In genomic region chr7:43044521-43044920, GRCh38 we compare ENCODE assay signal across 22 cellular contexts.
DNase-seq lines count a peak whose midpoint lies in the region; TF ChIP-seq lines count a peak whose summit lies in the region.
"Had no signal": no experiment of that assay in that cellular context is flagged by ENCODE, and none has a peak within 500 bp of the region (broad histone marks: within the 10 kb centered on the region; RNA-seq: fewer than 3 reads in every experiment).

No MANE protein-coding gene starts in this region.

- no peak overlapping the region for H3K23ac ChIP-seq in mesenchymal stem cell (ENCODE audit: low read length in 2 of 2)

- H3K27me3 ChIP-seq in mesenchymal stem cell (ENCODE audit: control insufficient read depth in 1 of 2, insufficient read depth in 1 of 2, low read length in 2 of 2) (no peaks in the 10 kb centered on the region), MG63 (no peaks in the 10 kb centered on the region)

- no peak overlapping the region for H2BK12ac ChIP-seq in mesenchymal stem cell (ENCODE audit: low read length in 2 of 2)

- no peak overlapping the region for H2BK5ac ChIP-seq in mesenchymal stem cell (ENCODE audit: low read depth, low read length, poor library complexity, severe bottlenecking)

- no peak overlapping the region for H2AK5ac ChIP-seq in mesenchymal stem cell (ENCODE audit: low read length, severe bottlenecking)

- H3K4me3 ChIP-seq in choroid plexus epithelial cell (ENCODE audit: low read depth, low read length): no peak overlapping the region
- H3K4me3 ChIP-seq in mesenchymal stem cell (ENCODE audit: insufficient read depth in 1 of 2, low read depth in 1 of 2, low read length in 2 of 2): no peak overlapping the region
- H3K4me3 ChIP-seq in lower leg skin (ENCODE audit: low read depth, poor library complexity, severe bottlenecking): no peak overlapping the region
- no peak overlapping the region for H3K4me3 ChIP-seq in MG63
- H3K4me3 ChIP-seq: GM12878 had no signal

- H3K79me1 ChIP-seq in mesenchymal stem cell (replicated peaks; ENCODE audit: low read length, poor library complexity, severe bottlenecking): no peaks in the 10 kb centered on the region

- H4K91ac ChIP-seq in mesenchymal stem cell (ENCODE audit: low read length): no peak overlapping the region

- H2AFZ ChIP-seq in mesenchymal stem cell (ENCODE audit: low read depth, low read length): no peak overlapping the region

- TF ChIP-seq POLR2A in lower leg skin (IDR thresholded peaks at IDR 0.05): no peak

- H4K8ac ChIP-seq in mesenchymal stem cell (ENCODE audit: low read length): no peak overlapping the region

- TF ChIP-seq CTCF in choroid plexus epithelial cell (conservative IDR thresholded peaks at IDR 0.05; ENCODE audit: low read depth, low read length): no peak
- TF ChIP-seq CTCF in lower leg skin (IDR thresholded peaks at IDR 0.05): no peak

- no peak overlapping the region for H2BK120ac ChIP-seq in mesenchymal stem cell (ENCODE audit: low read depth, low read length)

- no peaks in the 10 kb centered on the region for H3K36me3 ChIP-seq in mesenchymal stem cell (ENCODE audit: control insufficient read depth in 1 of 2, insufficient read depth in 2 of 2, low read depth in 1 of 2, low read length in 2 of 2)
- no peaks in the 10 kb centered on the region for H3K36me3 ChIP-seq in MG63

- no peak overlapping the region for H3K4me2 ChIP-seq in mesenchymal stem cell (ENCODE audit: low read length, poor library complexity, severe bottlenecking)

- H3K4me1 ChIP-seq in mesenchymal stem cell (ENCODE audit: control insufficient read depth, insufficient read depth, low read depth, low read length): no peaks in the 10 kb centered on the region
- H3K4me1 ChIP-seq: Caco-2 had no signal

- DNase-seq in M059J (ENCODE audit: low read depth) (peak; percentile 5), choroid plexus epithelial cell (ENCODE audit: low read depth) (peak; percentile 50), fibroblast of peridontal ligament (ENCODE audit: extremely low read depth) (peak; percentile 11), mesenchymal stem cell (peak; percentile 26), DMS114 treated with DMSO at 0.1 percent for 48 hours (lab: John Stamatoyannopoulos, UW; ENCODE audit: unreplicated experiment) (no peak), lower leg skin (ENCODE audit: low spot score in 2 of 2) (no peak), MG63 (no peak), SIG-M5 (lab: John Stamatoyannopoulos, UW) (no peak)
- DNase-seq: ACHN; AML-193; Caco-2; CD4-positive, alpha-beta T cell; DMS153; DMS79; GF-D8; GOT3; H7; HFFc6; IMR-90; KBM-7 had no signal

- no peak overlapping the region for H3K18ac ChIP-seq in mesenchymal stem cell (ENCODE audit: low read depth in 1 of 2, low read length in 2 of 2)

- intact Hi-C loops in lower leg skin (cut with DNase I; ENCODE audit: low total_unique reads): no loop called here

- peaks cover 10% of the 10 kb centered on the region for H3K9me3 ChIP-seq in mesenchymal stem cell (ENCODE audit: control insufficient read depth, low read length)
- peaks cover 6% of the 10 kb centered on the region; the same call in 1 of the 2 replicates for H3K9me3 ChIP-seq in MG63
- H3K9me3 ChIP-seq: Caco-2 had no signal

- H3K9ac ChIP-seq in mesenchymal stem cell (ENCODE audit: low read length): no peak overlapping the region

- 0% methylated on average over 1 of the region's 1 CpG for WGBS in mesenchymal stem cell
- WGBS in lower leg skin, 2 donors: 76 to 86% methylated on average over 1 of the region's 1 CpG

- H3K27ac ChIP-seq in mesenchymal stem cell (ENCODE audit: low read length, poor library complexity, severe bottlenecking): no peak overlapping the region
- H3K27ac ChIP-seq: C4-2B had no signal

- no peak overlapping the region for H3K14ac ChIP-seq in mesenchymal stem cell (ENCODE audit: low read length in 2 of 2)

- H3K4ac ChIP-seq in mesenchymal stem cell (ENCODE audit: low read depth in 1 of 2, low read length in 2 of 2): no peak overlapping the region

- H2BK15ac ChIP-seq in mesenchymal stem cell (ENCODE audit: low read depth, poor library complexity, severe bottlenecking): no peak overlapping the region

Comparison
In these comparisons a context has a peak if more than half of its experiments do, and no peak if none do; other contexts are left out.
1. DNase-seq: peak in M059J (single experiment), choroid plexus epithelial cell (single experiment), fibroblast of peridontal ligament (single experiment) and mesenchymal stem cell (single experiment); none in DMS114 treated with DMSO at 0.1 percent for 48 hours (single experiment), lower leg skin (0 of 2), MG63 (single experiment) and SIG-M5 (single experiment).